In the genomic region with DNA sequence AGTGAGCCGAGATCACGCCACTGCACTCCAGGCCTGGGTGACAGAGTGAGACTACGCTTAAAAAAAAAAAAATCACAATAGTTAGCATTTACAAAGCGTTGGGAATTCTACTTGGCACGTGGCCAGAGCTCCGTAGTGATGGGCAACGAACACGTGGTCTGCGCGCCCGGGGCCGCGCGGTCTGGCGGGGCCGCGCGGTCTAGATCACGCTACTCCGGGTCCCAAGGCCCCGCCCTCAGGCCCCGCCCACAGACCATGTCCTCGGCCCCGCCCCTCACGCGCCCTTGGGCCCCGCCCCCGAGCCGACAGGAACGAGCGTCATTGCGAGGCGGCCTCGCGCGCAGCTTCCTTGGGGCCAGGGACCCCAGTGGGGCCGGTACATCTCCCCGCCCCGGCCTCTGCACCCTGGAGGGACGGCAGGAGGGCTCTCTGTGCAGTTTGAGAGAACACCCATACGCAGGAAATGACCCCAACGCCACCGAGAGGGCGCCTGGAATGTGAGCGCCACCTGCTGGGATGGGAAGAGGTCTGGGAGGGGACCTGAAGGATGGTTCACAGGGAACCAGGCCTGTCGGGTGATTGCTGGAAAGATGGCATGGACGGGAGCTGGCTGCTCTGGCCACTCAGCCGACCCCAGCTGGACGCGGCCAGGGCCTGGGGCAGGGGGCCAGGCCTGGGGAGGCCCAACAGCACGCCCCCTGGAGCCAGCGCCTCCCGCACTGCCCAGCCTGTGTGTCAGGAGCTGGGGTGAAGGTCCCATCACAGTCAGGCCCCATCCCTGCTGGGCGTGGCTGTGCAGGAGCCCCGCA, we compare ENCODE assay signal across 8 cellular contexts. TPM values are rescaled to one million over a fixed set of nuclear protein-coding genes. Genes with fewer than 3 reads are reported as not detected.
DNase-seq lines count a peak whose midpoint lies in the region; ATAC-seq and TF ChIP-seq lines count a peak whose summit lies in the region.

No MANE protein-coding gene starts in this region.

- H3K9me3 Mint-ChIP-seq in CD14-positive monocyte = peaks cover 0 to 3% (median 0%) of the 10 kb centered on the region in 7 donors
- no peaks in the 10 kb centered on the region for H3K9me3 Mint-ChIP-seq in activated CD8-positive, alpha-beta T cell treated with anti-CD3 and anti-CD28 coated beads, Interleukin-2, amount 10 ng/mL, durations not matched to agents 7 days and 5 days (ENCODE audit: insufficient read depth)

- peak; percentile 85 for TF ChIP-seq CTCF in CD14-positive monocyte (IDR thresholded peaks at IDR 0.05)

- POLR2A ChIA-PET in activated CD8-positive, alpha-beta T cell treated with anti-CD3 and anti-CD28 coated beads, Interleukin-2, amount 10 ng/mL, durations not matched to agents 7 days and 5 days (lab: Charles Lee) = interaction anchor here (0.6 to 5.3 kb wide), 13 partner anchors 8 to 241 kb away, joined by 3 to 59 read pairs (median 3); partner anchors contain the start of genes BET1L, RIC8A, RNH1 and SIGIRR

- DNase-seq in CD14-positive monocyte (ENCODE audit: low spot score) (peak; percentile 90), HPDE6-E6E7 (ENCODE audit: extremely low spot score) (peak; percentile 78), NCI-H82 treated with DMSO at 0.1 percent for 48 hours (lab: John Stamatoyannopoulos, UW; ENCODE audit: unreplicated experiment) (peak; percentile 69), medulla oblongata (ENCODE audit: extremely low spot score) (peak; percentile 94)
- peak; percentile 97 for DNase-seq in activated CD8-positive, alpha-beta T cell treated with anti-CD3 and anti-CD28 coated beads, Interleukin-2, amount 10 ng/mL, durations not matched to agents 7 days and 5 days
- DNase-seq in effector CD4-positive, alpha-beta T cell = peak; percentile 93
- peak; percentile 92 to 98 (median 93) for DNase-seq in stimulated activated CD4-positive, alpha-beta T cell treated with anti-CD3 and anti-CD28 coated beads, TNF-alpha, amount 100 ng/mL, for 4 hours (ENCODE audit: low read depth in 3 of 3)

- H3K4me3 Mint-ChIP-seq in CD14-positive monocyte = peak overlapping the region; percentile 82 to 90
- peak overlapping the region; percentile 83 for H3K4me3 Mint-ChIP-seq in activated CD8-positive, alpha-beta T cell treated with anti-CD3 and anti-CD28 coated beads, Interleukin-2, amount 10 ng/mL, durations not matched to agents 7 days and 5 days

- CTCF ChIA-PET in activated CD8-positive, alpha-beta T cell treated with anti-CD3 and anti-CD28 coated beads, Interleukin-2, amount 10 ng/mL, durations not matched to agents 7 days and 5 days (lab: Charles Lee) = interaction anchor here (0.6 to 5.6 kb wide), 36 partner anchors 8 to 241 kb away, joined by 3 to 60 read pairs (median 4); partner anchors contain the start of genes BET1L, IFITM2, PHRF1 and PSMD13

- peaks cover 20% of the 10 kb centered on the region for H3K4me1 Mint-ChIP-seq in CD14-positive monocyte
- peaks cover 28% of the 10 kb centered on the region for H3K4me1 Mint-ChIP-seq in activated CD8-positive, alpha-beta T cell treated with anti-CD3 and anti-CD28 coated beads, Interleukin-2, amount 10 ng/mL, durations not matched to agents 7 days and 5 days (ENCODE audit: low read depth)

- intact Hi-C loops in CD14-positive monocyte (cut with micrococcal nuclease) = loop anchor here (2.0 to 5.0 kb wide), 3 partner anchors 36 to 59 kb away; partner anchors contain the start of genes RNH1 (in 1 of the 2) and SIGIRR (in 1 of the 2)

- peaks cover 4 to 11% of the 10 kb centered on the region in 2 donors for H3K36me3 Mint-ChIP-seq in CD14-positive monocyte
- H3K36me3 Mint-ChIP-seq in activated CD8-positive, alpha-beta T cell treated with anti-CD3 and anti-CD28 coated beads, Interleukin-2, amount 10 ng/mL, durations not matched to agents 7 days and 5 days (ENCODE audit: low read depth) = peaks cover 10% of the 10 kb centered on the region

- peak overlapping the region; percentile 93 to 98 (median 97) for H3K27ac Mint-ChIP-seq in CD14-positive monocyte
- peak overlapping the region; percentile 97 for H3K27ac Mint-ChIP-seq in activated CD8-positive, alpha-beta T cell treated with anti-CD3 and anti-CD28 coated beads, Interleukin-2, amount 10 ng/mL, durations not matched to agents 7 days and 5 days

- peaks cover 11 to 19% (median 12%) of the 10 kb centered on the region in 3 donors for H3K27me3 Mint-ChIP-seq in CD14-positive monocyte (ENCODE audit: low read depth in 3 of 3)
- H3K27me3 Mint-ChIP-seq in activated CD8-positive, alpha-beta T cell treated with anti-CD3 and anti-CD28 coated beads, Interleukin-2, amount 10 ng/mL, durations not matched to agents 7 days and 5 days (ENCODE audit: low read depth) = peaks cover 8% of the 10 kb centered on the region

- ATAC-seq in GM19395 (IDR thresholded peaks at IDR 0.05; ENCODE audit: unreplicated experiment) = peak; percentile 53
- ATAC-seq in activated CD8-positive, alpha-beta T cell treated with anti-CD3 and anti-CD28 coated beads, Interleukin-2, amount 10 ng/mL, durations not matched to agents 7 days and 5 days = peak; percentile 77

RNA-seq across cellular contexts. Expression of gene PTDSS2, which starts 2.0 kb away (rescaled TPM):
- 10 to 100 TPM in 1 of 2 donors, 1 to 10 TPM in 1; 9.3 to 12.4 TPM for polyA plus RNA-seq in CD14-positive monocyte
- total RNA-seq in activated CD8-positive, alpha-beta T cell treated with anti-CD3 and anti-CD28 coated beads, Interleukin-2, amount 10 ng/mL, durations not matched to agents 7 days and 5 days = 10 to 100 TPM; 24.6 to 26.1 TPM

RNA-seq across cellular contexts. Expression of gene ANO9, which starts 6.3 kb away (rescaled TPM):
- under 1 TPM in 1 of 2 donors, not detected in 1; 0.18 TPM for polyA plus RNA-seq in CD14-positive monocyte
- total RNA-seq in activated CD8-positive, alpha-beta T cell treated with anti-CD3 and anti-CD28 coated beads, Interleukin-2, amount 10 ng/mL, durations not matched to agents 7 days and 5 days = 10 to 100 TPM; 72.6 to 78.9 TPM

RNA-seq across cellular contexts. Expression of gene SIGIRR, which starts 33.3 kb away (rescaled TPM):
- 10 to 100 TPM; 62.8 to 75.4 TPM for polyA plus RNA-seq in CD14-positive monocyte
- 100 to 1,000 TPM; 160 to 168 TPM for total RNA-seq in activated CD8-positive, alpha-beta T cell treated with anti-CD3 and anti-CD28 coated beads, Interleukin-2, amount 10 ng/mL, durations not matched to agents 7 days and 5 days

RNA-seq across cellular contexts. Expression of gene PKP3, which starts 54.1 kb away (rescaled TPM):
- not detected for polyA plus RNA-seq in CD14-positive monocyte
- under 1 TPM in 1 of 2 experiments, not detected in 1; 0.13 TPM for total RNA-seq in activated CD8-positive, alpha-beta T cell treated with anti-CD3 and anti-CD28 coated beads, Interleukin-2, amount 10 ng/mL, durations not matched to agents 7 days and 5 days

RNA-seq across cellular contexts. Expression of gene RNH1, which starts 58.9 kb away (rescaled TPM):
- polyA plus RNA-seq in CD14-positive monocyte = 100 to 1,000 TPM; 443 to 445 TPM
- 100 to 1,000 TPM; 104 to 105 TPM for total RNA-seq in activated CD8-positive, alpha-beta T cell treated with anti-CD3 and anti-CD28 coated beads, Interleukin-2, amount 10 ng/mL, durations not matched to agents 7 days and 5 days

Comparison
In these comparisons a context has a peak if more than half of its experiments do, and no peak if none do; other contexts are left out.
1. Peak in every context shown above with its lines: DNase-seq and ATAC-seq.